Comparison of ENCODE assay signal across 13 cellular contexts in genomic region chr4:122583906-122584305, GRCh38. TPM values are rescaled to one million over a fixed set of nuclear protein-coding genes. Genes with fewer than 3 reads are reported as not detected.
A peak's percentile ranks its signal among the peaks of the same experiment; 100 is the strongest.
DNase-seq lines count a peak whose midpoint lies in the region; TF ChIP-seq lines count a peak whose summit lies in the region.
"Had no signal": no experiment of that assay in that cellular context is flagged by ENCODE, and none has a peak within 500 bp of the region (broad histone marks: within the 10 kb centered on the region; RNA-seq: fewer than 3 reads in every experiment).

No MANE protein-coding gene starts in this region.

- no peaks in the 10 kb centered on the region for H3K9me3 ChIP-seq in prostate gland
- no peaks in the 10 kb centered on the region for H3K9me3 ChIP-seq in H9 (ENCODE audit: control insufficient read depth, low read depth, low read length)
- H3K9me3 ChIP-seq: neutrophil had no signal

- H3K4me3 Mint-ChIP-seq in T-helper 2 cell treated with Interferon-gamma antibody and Interleukin-4, amounts not matched to agents 5 μg/mL and 100 μg/mL, for 36 hours = peak overlapping the region; percentile 38
- no peak overlapping the region for H3K4me3 Mint-ChIP-seq in H9

- H3K79me1 ChIP-seq in H9 (ENCODE audit: insufficient read depth, low read depth, low read length, poor library complexity, severe bottlenecking) = no peaks in the 10 kb centered on the region

- no peak overlapping the region for H2AK5ac ChIP-seq in H9 (ENCODE audit: insufficient read length, low read length)

- CTCF ChIA-PET in RWPE1 (lab: Yijun Ruan, JAX) = no interaction called here

- H2BK12ac ChIP-seq in H9 (ENCODE audit: insufficient read length, low read depth, low read length) = no peak overlapping the region

- H3K4me2 ChIP-seq in H9 (ENCODE audit: insufficient read depth, insufficient read length, low read length) = no peak overlapping the region

- H4K20me1 ChIP-seq in H9 (ENCODE audit: control insufficient read depth, insufficient read depth, insufficient read length) = no peaks in the 10 kb centered on the region

- H3K9ac ChIP-seq in H9 (ENCODE audit: extremely low read depth, insufficient read length, low read length) = no peak overlapping the region

- no peak overlapping the region for H2BK15ac ChIP-seq in H9 (ENCODE audit: low read depth, low read length)

- H4K5ac ChIP-seq in H9 (ENCODE audit: insufficient read length, low read depth, low read length) = no peak overlapping the region

- H4K8ac ChIP-seq in H9 (replicated peaks; ENCODE audit: insufficient read length, low read depth, low read length) = no peak overlapping the region

- H2BK120ac ChIP-seq in H9 (ENCODE audit: low read depth, low read length, poor library complexity, severe bottlenecking) = no peak overlapping the region

- no peak for DNase-seq in T-helper 2 cell treated with Interferon-gamma antibody and Interleukin-4, amounts not matched to agents 5 μg/mL and 100 μg/mL, for 36 hours (ENCODE audit: low spot score)
- no peak for DNase-seq in T-helper 2 cell
- no peak for DNase-seq in RWPE1 (ENCODE audit: low spot score)
- peak; percentile 4 for DNase-seq in prostate gland (ENCODE audit: low spot score)
- no peak for DNase-seq in SKM-1 treated with dmso at 0.1 percent for 144 hours (lab: John Stamatoyannopoulos, UW; ENCODE audit: unreplicated experiment)
- no peak for DNase-seq in NCI-H345 treated with DMSO at 0.1 percent for 48 hours (lab: John Stamatoyannopoulos, UW; ENCODE audit: unreplicated experiment)
- no peak for DNase-seq in H9
- DNase-seq: GDM1, NCI-H1436, trophoblast cell had no signal

- H3K27ac ChIP-seq in RWPE1 = peak overlapping the region; percentile 54
- H3K27ac ChIP-seq in cingulate gyrus (ENCODE audit: low read depth, low read length) = peak overlapping the region; percentile 83
- no peak overlapping the region for H3K27ac ChIP-seq in prostate gland
- no peak overlapping the region for H3K27ac ChIP-seq in H9 (ENCODE audit: insufficient read length, low read depth, low read length)
- H3K27ac ChIP-seq: neutrophil had no signal

- H3K27me3 ChIP-seq in prostate gland (replicated peaks; ENCODE audit: insufficient read depth) (no peaks in the 10 kb centered on the region), H9 (ENCODE audit: insufficient read depth, low read length) (no peaks in the 10 kb centered on the region)

- no peak overlapping the region for H3K23ac ChIP-seq in H9 (ENCODE audit: insufficient read length, low read depth, low read length)

- POLR2A ChIA-PET in RWPE1 (lab: Yijun Ruan, JAX; ENCODE audit: low non-redundant PET) = no interaction called here

- peaks cover 4% of the 10 kb centered on the region for H3K27me3 Mint-ChIP-seq in T-helper 2 cell treated with Interferon-gamma antibody and Interleukin-4, amounts not matched to agents 5 μg/mL and 100 μg/mL, for 36 hours (ENCODE audit: low read depth)
- H3K27me3 Mint-ChIP-seq in H9 (ENCODE audit: low read depth) = no peaks in the 10 kb centered on the region

- no peaks in the 10 kb centered on the region for H3K9me3 Mint-ChIP-seq in T-helper 2 cell treated with Interferon-gamma antibody and Interleukin-4, amounts not matched to agents 5 μg/mL and 100 μg/mL, for 36 hours
- H3K9me3 Mint-ChIP-seq in H9 = no peaks in the 10 kb centered on the region; a peak in 1 of 5 replicates

- H3K14ac ChIP-seq in H9 (ENCODE audit: insufficient read depth, low read length) = no peak overlapping the region

- H3K4me1 ChIP-seq in prostate gland (replicated peaks) = no peaks in the 10 kb centered on the region
- H3K4me1 ChIP-seq in H9 (ENCODE audit: insufficient read depth, low read length) = no peaks in the 10 kb centered on the region

- H3K4ac ChIP-seq in H9 (ENCODE audit: low read depth, low read length) = no peak overlapping the region

- peaks cover 43% of the 10 kb centered on the region for H3K4me1 Mint-ChIP-seq in T-helper 2 cell treated with Interferon-gamma antibody and Interleukin-4, amounts not matched to agents 5 μg/mL and 100 μg/mL, for 36 hours (ENCODE audit: low read depth)
- no peaks in the 10 kb centered on the region for H3K4me1 Mint-ChIP-seq in H9

- no peaks in the 10 kb centered on the region for H3K79me2 ChIP-seq in H9 (ENCODE audit: insufficient read depth, low read length)

- H3K36me3 Mint-ChIP-seq in T-helper 2 cell treated with Interferon-gamma antibody and Interleukin-4, amounts not matched to agents 5 μg/mL and 100 μg/mL, for 36 hours (ENCODE audit: low read depth) = peaks cover 2% of the 10 kb centered on the region
- H3K36me3 Mint-ChIP-seq in H9 (ENCODE audit: insufficient read depth in 1 of 3, low read depth in 3 of 3) = no peaks in the 10 kb centered on the region

- TF ChIP-seq CTCF in RWPE1 (conservative IDR thresholded peaks at IDR 0.05; ENCODE audit: low read depth) = no peak
- no peak for TF ChIP-seq CTCF in prostate gland (IDR thresholded peaks at IDR 0.05)
- TF ChIP-seq CTCF in H9 (conservative IDR thresholded peaks at IDR 0.05) = no peak

- no peak overlapping the region for H3T11ph ChIP-seq in H9 (ENCODE audit: low read length)

- H2BK20ac ChIP-seq in H9 (ENCODE audit: low read depth, low read length, poor library complexity, severe bottlenecking) = no peak overlapping the region

- no peak overlapping the region for H3K18ac ChIP-seq in H9 (ENCODE audit: insufficient read length, low read depth, low read length)

- 40% methylated on average over 6 of the region's 6 CpGs for WGBS in prostate gland
- WGBS in H9 (ENCODE audit: extremely low coverage, insufficient read length, low lambda C conversion rate) = no CpG with 5 or more reads among the region's 6 CpGs

- H3K4me3 ChIP-seq in prostate gland = no peak overlapping the region

- H3K56ac ChIP-seq in H9 (ENCODE audit: insufficient read length, low read depth, low read length) = no peak overlapping the region

- H4K91ac ChIP-seq in H9 (ENCODE audit: insufficient read length, low read depth, low read length) = no peak overlapping the region

- intact Hi-C loops in prostate gland (cut with DNase I) = no loop called here

- peak overlapping the region; percentile 65 for H3K27ac Mint-ChIP-seq in T-helper 2 cell treated with Interferon-gamma antibody and Interleukin-4, amounts not matched to agents 5 μg/mL and 100 μg/mL, for 36 hours
- H3K27ac Mint-ChIP-seq in H9 = no peak overlapping the region

- no peak overlapping the region for H2BK5ac ChIP-seq in H9 (ENCODE audit: insufficient read length, low read length)

- no peak for TF ChIP-seq POLR2A in prostate gland (IDR thresholded peaks at IDR 0.05)

- no peak overlapping the region for H2AFZ ChIP-seq in H9 (ENCODE audit: low read length)

- no peaks in the 10 kb centered on the region for H3K36me3 ChIP-seq in prostate gland
- H3K36me3 ChIP-seq: neutrophil had no signal

- no peaks in the 10 kb centered on the region for H3K23me2 ChIP-seq in H9 (ENCODE audit: insufficient read length, low read depth, low read length, poor library complexity, severe bottlenecking)

RNA-seq across cellular contexts. Expression of gene IL21, which starts 37.0 kb away (rescaled TPM):
- total RNA-seq in prostate gland = not detected
- not detected in 2 replicates for total RNA-seq in H9 (2021)
- total RNA-seq: A172 had no signal

Comparison
In these comparisons a context has a peak if more than half of its experiments do, and no peak if none do; other contexts are left out.
1. H3K27ac ChIP-seq: peak in RWPE1 (single experiment) and cingulate gyrus (single experiment); none in prostate gland (0 of 2) and H9 (single experiment).